ENCODE assay signal across 1 cellular context in genomic region chr15:87207251-87207650, GRCh38.
TF ChIP-seq lines count a peak whose summit lies in the region.

No MANE protein-coding gene starts in this region.

TF ChIP-seq in SK-N-SH treated with all-trans-retinoic acid at 6 μM for 48 hours, 23 proteins besides CTCF, POLR2A, EP300 and RAD21 (continued from another document):
- TF ChIP-seq CREB5 (CRISPR knock-in tag; IDR thresholded peaks at IDR 0.05; ENCODE audit: low read depth) (no peak), RARB (CRISPR knock-in tag; IDR thresholded peaks at IDR 0.05) (no peak), TOX (CRISPR knock-in tag; IDR thresholded peaks at IDR 0.05; ENCODE audit: borderline replicate concordance) (no peak), SNAI2 (CRISPR knock-in tag; IDR thresholded peaks at IDR 0.05) (no peak)
